33 cellular contexts compared by ENCODE assay signal in the genomic region with DNA sequence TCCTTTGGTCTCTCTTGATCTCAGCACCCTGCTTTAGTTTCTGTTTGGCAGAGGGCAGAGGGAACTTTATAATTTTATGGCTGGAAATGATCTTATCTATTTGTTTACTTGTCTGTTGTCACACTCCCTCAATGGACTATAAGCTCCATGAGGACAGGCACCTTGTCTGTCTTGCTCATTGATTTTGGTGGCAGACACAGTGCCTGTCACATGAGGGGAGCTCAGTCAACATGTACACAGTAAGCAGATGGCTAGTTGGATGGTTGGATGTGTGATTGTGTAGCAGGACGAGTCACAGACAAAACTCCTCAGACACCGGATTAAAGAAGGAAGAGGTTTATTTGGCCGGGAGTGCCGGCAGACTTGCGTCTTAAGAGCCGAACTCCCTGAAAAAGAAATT.
"Had no signal": no experiment of that assay in that cellular context is flagged by ENCODE, and none has a peak within 500 bp of the region (broad histone marks: within the 10 kb centered on the region; RNA-seq: fewer than 3 reads in every experiment).

No MANE protein-coding gene starts in this region.

- H3K27me3 ChIP-seq: body of pancreas, brain microvascular endothelial cell had no signal

- DNase-seq: activated B cell treated with CpG ODN at 0.5 μM for 24 hours; activated CD4-positive, alpha-beta memory T cell treated with anti-CD3 and anti-CD28 coated beads for 36 hours; activated CD4-positive, alpha-beta T cell treated with anti-CD3 and anti-CD28 coated beads for 4 hours; activated CD4-positive, alpha-beta T cell treated with anti-CD3 and anti-CD28 coated beads, Interleukin-2, amount 10 ng/mL, durations not matched to agents 24 days and 14 days; activated CD4-positive, alpha-beta T cell treated with anti-CD3 and anti-CD28 coated beads, Interleukin-2, amount 50 U/mL, for 1 hour; activated CD4-positive, alpha-beta T cell treated with anti-CD3 and anti-CD28 coated beads, Interleukin-2, amount 50 U/mL, for 4 hours; activated CD4-positive, CD25-positive, alpha-beta regulatory T cell treated with anti-CD3 and anti-CD28 coated beads, Interleukin-2, amount 50 U/mL, for 72 hours; activated CD8-positive, alpha-beta memory T cell treated with anti-CD3 and anti-CD28 coated beads, Interleukin-2, amount 50 U/mL, for 4 hours; activated CD8-positive, alpha-beta T cell treated with anti-CD3 and anti-CD28 coated beads for 36 hours; activated effector memory CD4-positive, alpha-beta T cell treated with anti-CD3 and anti-CD28 coated beads, Interleukin-2, amount 50 U/mL, for 16 hours; activated gamma-delta T cell treated with Interleukin-2 at 50 U/mL for 16 hours; activated naive CD4-positive, alpha-beta T cell; activated naive CD4-positive, alpha-beta T cell treated with anti-CD3 and anti-CD28 coated beads for 36 hours; activated naive CD4-positive, alpha-beta T cell treated with anti-CD3 and anti-CD28 coated beads, Interleukin-2, amount 50 U/mL, for 16 hours; activated naive CD8-positive, alpha-beta T cell treated with anti-CD3 and anti-CD28 coated beads for 36 hours; activated T-cell treated with anti-CD3 and anti-CD28 coated beads for 4 hours; activated T-cell treated with anti-CD3 and anti-CD28 coated beads, Interleukin-2, amount 50 U/mL, for 1 hour; activated T-cell treated with anti-CD3 and anti-CD28 coated beads, Interleukin-2, amount 50 U/mL, for 4 hours; activated T-cell treated with anti-CD3 and anti-CD28 coated beads, Interleukin-2, amount 50 U/mL, for 72 hours; adrenal gland; amniotic stem cell; aorta; body of pancreas; brain microvascular endothelial cell; caudate nucleus; cerebellar nuclear complex; T-helper 1 cell; T-helper 2 cell; T-helper 9 cell had no signal

- H3K4me3 ChIP-seq: adrenal gland, body of pancreas, breast epithelium had no signal

- H3K27ac ChIP-seq: adrenal gland, body of pancreas, brain microvascular endothelial cell, breast epithelium, VCaP had no signal

- H3K4me1 ChIP-seq: adrenal gland, body of pancreas, breast epithelium had no signal

- H3K9me3 ChIP-seq: adrenal gland, body of pancreas, breast epithelium had no signal

- ATAC-seq: activated CD8-positive, alpha-beta T cell treated with anti-CD3 and anti-CD28 coated beads for 36 hours; activated naive CD4-positive, alpha-beta T cell treated with anti-CD3 and anti-CD28 coated beads, Interleukin-2, amount 50 U/mL, for 72 hours; activated T-cell treated with anti-CD3 and anti-CD28 coated beads, Interleukin-2, amount 50 U/mL, for 4 hours; activated T-cell treated with anti-CD3 and anti-CD28 coated beads, Interleukin-2, amount 50 U/mL, for 72 hours; activated T-helper 17 cell treated with anti-CD3 and anti-CD28 coated beads, Interleukin-2, amount 50 U/mL, for 72 hours; body of pancreas had no signal

- H3K36me3 ChIP-seq: adrenal gland, brain microvascular endothelial cell, breast epithelium had no signal
